In the genomic region with DNA sequence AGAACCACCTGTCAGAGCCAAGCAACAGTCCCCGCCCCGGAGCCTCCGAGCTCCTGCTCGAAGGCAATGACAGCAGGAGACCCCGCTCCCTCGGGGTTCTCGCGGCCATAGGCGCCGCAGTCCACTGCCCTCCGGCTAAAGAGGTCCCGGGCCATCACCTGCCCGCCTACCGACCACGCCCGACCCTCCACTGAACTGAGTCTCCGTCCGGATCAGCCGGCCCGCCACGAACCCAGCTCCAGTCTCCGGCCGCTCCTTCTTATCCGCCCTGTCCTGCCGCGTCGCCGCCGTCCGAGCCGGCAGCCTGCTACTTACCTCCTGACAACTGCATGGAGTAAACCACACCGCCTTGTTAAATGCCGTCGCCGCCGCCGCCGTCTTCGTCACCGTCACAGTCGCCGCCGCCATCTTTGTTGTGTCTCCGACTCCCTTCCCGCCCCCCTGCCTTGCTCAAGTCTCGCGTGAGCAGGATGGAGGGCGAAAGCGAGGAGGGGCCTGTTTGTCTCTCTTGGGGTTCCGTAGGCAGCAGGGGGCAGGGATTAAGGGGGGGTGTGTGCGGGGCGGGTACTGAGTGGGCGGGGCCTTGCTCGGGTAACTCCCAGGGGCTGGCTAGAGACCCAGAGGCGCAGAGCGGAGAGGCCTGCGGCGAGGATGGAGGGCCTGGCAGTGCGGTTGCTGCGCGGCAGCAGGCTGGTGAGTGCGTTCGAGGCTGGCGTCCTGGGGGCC, we compare ENCODE assay signal across 8 cellular contexts. TPM values are rescaled to one million over a fixed set of nuclear protein-coding genes. Genes with fewer than 3 reads are reported as not detected.
DNase-seq lines count a peak whose midpoint lies in the region; ATAC-seq, FAIRE-seq and TF ChIP-seq lines count a peak whose summit lies in the region.

Gene ACADSB, plus strand, starts transcription at position 628 of the 726 bp plus-strand sequence. Its CDS starts 24 bp downstream, at position 652.
Gene IKZF5, minus strand, starts transcription at position 417 of the 726 bp plus-strand sequence. CDS start 10,170 bp downstream, outside the sequence.

- H3K4ac ChIP-seq in trophoblast cell (ENCODE audit: low read depth, low read length): peak within 1 kb of the TSS; percentile 69

- H3K4me1 ChIP-seq in cardiac muscle cell (ENCODE audit: low read depth) (peaks cover 13% of the 10 kb centered on the region), trophoblast cell (ENCODE audit: control insufficient read depth in 1 of 2, insufficient read depth in 2 of 2, low read length in 2 of 2) (peaks cover 0 to 5% of the 10 kb centered on the region in 2 experiments), tibial nerve (peaks cover 0 to 64% (median 11%) of the 10 kb centered on the region in 4 donors)

- TF ChIP-seq CTCF in cardiac muscle cell (IDR thresholded peaks at IDR 0.05; ENCODE audit: low read depth, low read length) (no peak), tibial nerve (IDR thresholded peaks at IDR 0.05) (peak in 2 of 5 experiments; percentile 8 to 49)

- WGBS in trophoblast cell (ENCODE audit: extremely low coverage, insufficient coverage, insufficient read length): no CpG with 5 or more reads among the region's 64 CpGs
- 0% methylated on average over 18 to 64 of the region's 64 CpGs for WGBS in tibial nerve, 2 donors

- peak within 1 kb of the TSS; percentile 97 for H2AFZ ChIP-seq in trophoblast cell (ENCODE audit: insufficient read depth, low read length, poor library complexity)

- H3K36me3 ChIP-seq in cardiac muscle cell (no peaks in the 10 kb centered on the region), trophoblast cell (ENCODE audit: control insufficient read depth in 1 of 2, insufficient read depth in 2 of 2, low read length in 2 of 2) (no peaks in the 10 kb centered on the region), tibial nerve (no peaks in the 10 kb centered on the region)

- peak within 1 kb of the TSS; percentile 82 for H3K18ac ChIP-seq in trophoblast cell (ENCODE audit: low read length)

- peaks cover 7% of the 10 kb centered on the region for H3K79me1 ChIP-seq in trophoblast cell (ENCODE audit: low read length)

- H4K12ac ChIP-seq in trophoblast cell (ENCODE audit: low read depth, low read length): peak within 1 kb of the TSS; percentile 95

- peak; percentile 98 for FAIRE-seq in GM12891 (lab: Jason Lieb, UNC)

- H3K14ac ChIP-seq in trophoblast cell (ENCODE audit: low read length): peak within 1 kb of the TSS; percentile 81

- H3K27me3 ChIP-seq in cardiac muscle cell: no peaks in the 10 kb centered on the region
- H3K27me3 ChIP-seq in trophoblast cell (ENCODE audit: insufficient read depth, low read length): no peaks in the 10 kb centered on the region
- no peaks in the 10 kb centered on the region for H3K27me3 ChIP-seq in tibial nerve

- H2BK120ac ChIP-seq in trophoblast cell (ENCODE audit: insufficient read depth, low read length, poor library complexity): peak within 1 kb of the TSS; percentile 67

- no peak within 1 kb of the TSS for H3K23ac ChIP-seq in trophoblast cell (ENCODE audit: low read length)

- ATAC-seq in HG02798 (IDR thresholded peaks at IDR 0.05; ENCODE audit: poor library complexity, unreplicated experiment): peak; percentile 89

- H2AK5ac ChIP-seq in trophoblast cell (ENCODE audit: low read length): peak within 1 kb of the TSS; percentile 30

- H4K8ac ChIP-seq in trophoblast cell (ENCODE audit: low read depth, low read length): peak within 1 kb of the TSS; percentile 87

- no peaks in the 10 kb centered on the region for H3K9me3 ChIP-seq in cardiac muscle cell (ENCODE audit: low read depth)
- peaks cover 2% of the 10 kb centered on the region for H3K9me3 ChIP-seq in trophoblast cell (ENCODE audit: insufficient read depth, low read depth, low read length)
- H3K9me3 ChIP-seq in tibial nerve: no peaks in the 10 kb centered on the region

- peaks cover 11% of the 10 kb centered on the region for H3K79me2 ChIP-seq in trophoblast cell (ENCODE audit: control insufficient read depth, insufficient read depth, low read length, poor library complexity)

- peak within 1 kb of the TSS; percentile 75 for H2BK5ac ChIP-seq in trophoblast cell (ENCODE audit: low read depth, low read length, poor library complexity)

- no peak within 1 kb of the TSS for H2BK12ac ChIP-seq in trophoblast cell (ENCODE audit: low read length)

- peak within 1 kb of the TSS; percentile 85 for H3K9ac ChIP-seq in trophoblast cell (ENCODE audit: low read length)

- DNase-seq in GM12891 (ENCODE audit: insufficient read length, low spot score) (peak; percentile 98), NCI-H1417 treated with DMSO at 0.1 percent for 48 hours (lab: John Stamatoyannopoulos, UW) (peak; percentile 56), SW 1271 (lab: John Stamatoyannopoulos, UW) (peak; percentile 84 to 90), cardiac muscle cell (ENCODE audit: low read depth in 1 of 2, low spot score in 1 of 2) (peak; percentile 97 to 99), trophoblast cell (peak; percentile 95 to 98), tibial nerve (ENCODE audit: low spot score in 2 of 2) (peak; percentile 94 to 97)
- DNase-seq in activated naive CD8-positive, alpha-beta T cell treated with anti-CD3 and anti-CD28 coated beads, Interleukin-2, amount 50 U/mL, for 16 hours (ENCODE audit: low read depth, low spot score): peak; percentile 86

- TF ChIP-seq EP300 in tibial nerve (IDR thresholded peaks at IDR 0.05): peak; percentile 59 to 99

- H3K4me3 ChIP-seq in cardiac muscle cell (peak within 1 kb of the TSS; percentile 88), trophoblast cell (ENCODE audit: low read depth, low read length) (peak within 1 kb of the TSS; percentile 98), tibial nerve (peak within 1 kb of the TSS; percentile 79 to 99 (median 88))

- H4K91ac ChIP-seq in trophoblast cell (ENCODE audit: low read depth, low read length): peak within 1 kb of the TSS; percentile 85

- peak; percentile 97 for TF ChIP-seq POLR2A in GM12891 (IDR thresholded peaks at IDR 0.05; ENCODE audit: low read depth, low read length)
- TF ChIP-seq POLR2A in tibial nerve (IDR thresholded peaks at IDR 0.05): peak; percentile 40 to 93

- peak within 1 kb of the TSS; percentile 94 for H3K27ac ChIP-seq in cardiac muscle cell
- H3K27ac ChIP-seq in trophoblast cell (ENCODE audit: low read depth, low read length): peak within 1 kb of the TSS; percentile 75
- H3K27ac ChIP-seq in tibial nerve: peak within 1 kb of the TSS; percentile 82 to 97 (median 92)

- peak within 1 kb of the TSS; percentile 99 for H3K4me2 ChIP-seq in trophoblast cell (ENCODE audit: low read length)

TF ChIP-seq in GM12891, 5 proteins besides CTCF, POLR2A, EP300 and RAD21:
- no peak for TF ChIP-seq PAX5 (IDR thresholded peaks at IDR 0.05; ENCODE audit: insufficient read depth, low read length, severe bottlenecking)
- no peak for TF ChIP-seq SPI1 (IDR thresholded peaks at IDR 0.05; ENCODE audit: low read depth, low read length)
- peak; percentile 96 for TF ChIP-seq POLR2AphosphoS5 (IDR thresholded peaks at IDR 0.05; ENCODE audit: low read depth, low read length)
- peak; percentile 84 for TF ChIP-seq TAF1 (IDR thresholded peaks at IDR 0.05; ENCODE audit: low read depth, low read length)
- peak; percentile 74; the same call in 1 of the 2 replicates for TF ChIP-seq POU2F2 (IDR thresholded peaks at IDR 0.05; ENCODE audit: low read depth, low read length)

RNA-seq across cellular contexts. Expression of gene ACADSB, which starts in this region (rescaled TPM):
- 9.1 TPM for polyA plus RNA-seq in GM12891 (2012; ENCODE audit: low read depth, missing spikeins)
- total RNA-seq in cardiac muscle cell (14.3 and 14.7 TPM in 2 replicates), tibial nerve (10 to 100 TPM; 17.4 to 26.8 (median 24.7) TPM)
- 16.0 and 22.0 TPM in 2 replicates for polyA plus RNA-seq in cardiac muscle cell
- 3.3 and 3.7 TPM in 2 replicates for polyA plus RNA-seq in trophoblast cell (2013)

RNA-seq across cellular contexts. Expression of gene IKZF5, which starts in this region (rescaled TPM):
- polyA plus RNA-seq in GM12891 (2012; ENCODE audit: low read depth, missing spikeins): 9.8 TPM
- total RNA-seq in cardiac muscle cell: 2.9 and 6.0 TPM in 2 replicates
- 7.9 and 10.1 TPM in 2 replicates for polyA plus RNA-seq in cardiac muscle cell
- 8.3 and 9.9 TPM in 2 replicates for polyA plus RNA-seq in trophoblast cell (2013)
- total RNA-seq in tibial nerve: 10 to 100 TPM in 3 of 4 donors, 1 to 10 TPM in 1; 7.2 to 16.4 (median 13.8) TPM

Comparison
In these comparisons a context has a peak if more than half of its experiments do, and no peak if none do; other contexts are left out.
1. Peak in every context shown above with its lines: DNase-seq, ATAC-seq, H3K4me3 ChIP-seq and H3K27ac ChIP-seq.